Comparison of ENCODE assay signal across 12 cellular contexts in genomic region chr9:70641631-70642030, GRCh38.
DNase-seq lines count a peak whose midpoint lies in the region; ATAC-seq and TF ChIP-seq lines count a peak whose summit lies in the region.
"Had no signal": no experiment of that assay in that cellular context is flagged by ENCODE, and none has a peak within 500 bp of the region (broad histone marks: within the 10 kb centered on the region; RNA-seq: fewer than 3 reads in every experiment).

No MANE protein-coding gene starts in this region.

- peaks cover 3% of the 10 kb centered on the region; the same call in 1 of the 2 replicates for H3K9me3 Mint-ChIP-seq in WTC11
- H3K9me3 Mint-ChIP-seq in naive thymus-derived CD8-positive, alpha-beta T cell, result no peaks in the 10 kb centered on the region
- no peaks in the 10 kb centered on the region for H3K9me3 Mint-ChIP-seq in activated CD4-positive, alpha-beta T cell treated with anti-CD3 and anti-CD28 coated beads, Interleukin-2, amount 10 ng/mL, durations not matched to agents 24 days and 14 days
- H3K9me3 Mint-ChIP-seq: CD14-positive monocyte had no signal

- no peak overlapping the region for H3K27ac Mint-ChIP-seq in WTC11
- no peak overlapping the region for H3K27ac Mint-ChIP-seq in naive thymus-derived CD8-positive, alpha-beta T cell
- H3K27ac Mint-ChIP-seq in activated CD4-positive, alpha-beta T cell treated with anti-CD3 and anti-CD28 coated beads, Interleukin-2, amount 10 ng/mL, durations not matched to agents 24 days and 14 days, result no peak overlapping the region
- H3K27ac Mint-ChIP-seq: CD14-positive monocyte had no signal

- intact Hi-C loops in mucosa of descending colon (cut with DNase I, micrococcal nuclease), result loop anchor here in 1 of 2 donors (5.0 kb wide), 1 partner anchor 606 kb away; no protein-coding TSS in a partner anchor
- intact Hi-C loops in activated CD4-positive, alpha-beta T cell treated with anti-CD3 and anti-CD28 coated beads, Interleukin-2, amount 10 ng/mL, durations not matched to agents 24 days and 14 days (cut with micrococcal nuclease), result loop anchor here (2.0 kb wide), 1 partner anchor 359 kb away; no protein-coding TSS in a partner anchor

- CTCF ChIA-PET in WTC11 (lab: Charles Lee), result interaction anchor here (1.9 kb wide), 1 partner anchor 582 kb away, joined by 16 read pairs; no protein-coding TSS in a partner anchor

- no peaks in the 10 kb centered on the region for H3K36me3 Mint-ChIP-seq in WTC11
- no peaks in the 10 kb centered on the region for H3K36me3 Mint-ChIP-seq in naive thymus-derived CD8-positive, alpha-beta T cell
- H3K36me3 Mint-ChIP-seq in activated CD4-positive, alpha-beta T cell treated with anti-CD3 and anti-CD28 coated beads, Interleukin-2, amount 10 ng/mL, durations not matched to agents 24 days and 14 days (ENCODE audit: low read depth), result no peaks in the 10 kb centered on the region
- H3K36me3 Mint-ChIP-seq: CD14-positive monocyte had no signal

- no peak for TF ChIP-seq CTCF in WTC11 (IDR thresholded peaks at IDR 0.05)
- TF ChIP-seq CTCF in fibroblast of mammary gland (conservative IDR thresholded peaks at IDR 0.05; ENCODE audit: control insufficient read depth, insufficient read depth, low read depth, low read length), result no peak
- TF ChIP-seq CTCF in mucosa of descending colon (IDR thresholded peaks at IDR 0.05), result no peak

- POLR2A ChIA-PET in WTC11 (lab: Charles Lee), result no interaction called here
- POLR2A ChIA-PET in naive thymus-derived CD8-positive, alpha-beta T cell (lab: Charles Lee), result no interaction called here

- H3K36me3 ChIP-seq in mucosa of descending colon (ENCODE audit: low read depth), result no peaks in the 10 kb centered on the region

- no peaks in the 10 kb centered on the region for H3K9me3 ChIP-seq in mucosa of descending colon

- H3K4me3 Mint-ChIP-seq in WTC11, result no peak overlapping the region
- H3K4me3 Mint-ChIP-seq in naive thymus-derived CD8-positive, alpha-beta T cell, result no peak overlapping the region
- H3K4me3 Mint-ChIP-seq in activated CD4-positive, alpha-beta T cell treated with anti-CD3 and anti-CD28 coated beads, Interleukin-2, amount 10 ng/mL, durations not matched to agents 24 days and 14 days, result no peak overlapping the region
- H3K4me3 Mint-ChIP-seq: CD14-positive monocyte had no signal

- H3K4me3 ChIP-seq in fibroblast of mammary gland (ENCODE audit: control insufficient read depth, low read depth, low read length), result no peak overlapping the region
- no peak overlapping the region for H3K4me3 ChIP-seq in mucosa of descending colon

- H3K27me3 Mint-ChIP-seq in WTC11 (ENCODE audit: low read depth), result no peaks in the 10 kb centered on the region
- peaks cover 3 to 44% (median 21%) of the 10 kb centered on the region in 5 donors for H3K27me3 Mint-ChIP-seq in naive thymus-derived CD8-positive, alpha-beta T cell
- H3K27me3 Mint-ChIP-seq in activated CD4-positive, alpha-beta T cell treated with anti-CD3 and anti-CD28 coated beads, Interleukin-2, amount 10 ng/mL, durations not matched to agents 24 days and 14 days, result peaks cover 8% of the 10 kb centered on the region

- peak; percentile 74 for ATAC-seq in WTC11
- no peak for ATAC-seq in naive thymus-derived CD8-positive, alpha-beta T cell
- no peak for ATAC-seq in activated CD4-positive, CD25-positive, alpha-beta regulatory T cell treated with anti-CD3 and anti-CD28 coated beads, Interleukin-2, amount 50 U/mL, for 24 hours
- no peak for ATAC-seq in mucosa of descending colon

- H3K4me1 Mint-ChIP-seq in WTC11, result peaks cover 20% of the 10 kb centered on the region
- no peaks in the 10 kb centered on the region for H3K4me1 Mint-ChIP-seq in naive thymus-derived CD8-positive, alpha-beta T cell
- no peaks in the 10 kb centered on the region for H3K4me1 Mint-ChIP-seq in activated CD4-positive, alpha-beta T cell treated with anti-CD3 and anti-CD28 coated beads, Interleukin-2, amount 10 ng/mL, durations not matched to agents 24 days and 14 days
- H3K4me1 Mint-ChIP-seq: CD14-positive monocyte had no signal

- DNase-seq in Daoy (ENCODE audit: low read depth) (peak; percentile 14), NCI-H1092 treated with DMSO at 0.1 percent for 48 hours (lab: John Stamatoyannopoulos, UW) (peak; percentile 50), WTC11 (ENCODE audit: low spot score) (no peak), fibroblast of mammary gland (ENCODE audit: low read depth) (peak; percentile 14), mucosa of descending colon (no peak)
- no peak for DNase-seq in naive thymus-derived CD8-positive, alpha-beta T cell
- no peak for DNase-seq in activated CD4-positive, alpha-beta T cell treated with anti-CD3 and anti-CD28 coated beads, Interleukin-2, amount 10 ng/mL, durations not matched to agents 24 days and 14 days
- DNase-seq: DMS53, NCI-H2107, NCI-H446 had no signal

- H3K4me1 ChIP-seq in mucosa of descending colon (ENCODE audit: low read depth), result no peaks in the 10 kb centered on the region

TF ChIP-seq in WTC11, 78 proteins besides CTCF, POLR2A, EP300 and RAD21 (continues in another document):
- TF ChIP-seq, protein P1, sequence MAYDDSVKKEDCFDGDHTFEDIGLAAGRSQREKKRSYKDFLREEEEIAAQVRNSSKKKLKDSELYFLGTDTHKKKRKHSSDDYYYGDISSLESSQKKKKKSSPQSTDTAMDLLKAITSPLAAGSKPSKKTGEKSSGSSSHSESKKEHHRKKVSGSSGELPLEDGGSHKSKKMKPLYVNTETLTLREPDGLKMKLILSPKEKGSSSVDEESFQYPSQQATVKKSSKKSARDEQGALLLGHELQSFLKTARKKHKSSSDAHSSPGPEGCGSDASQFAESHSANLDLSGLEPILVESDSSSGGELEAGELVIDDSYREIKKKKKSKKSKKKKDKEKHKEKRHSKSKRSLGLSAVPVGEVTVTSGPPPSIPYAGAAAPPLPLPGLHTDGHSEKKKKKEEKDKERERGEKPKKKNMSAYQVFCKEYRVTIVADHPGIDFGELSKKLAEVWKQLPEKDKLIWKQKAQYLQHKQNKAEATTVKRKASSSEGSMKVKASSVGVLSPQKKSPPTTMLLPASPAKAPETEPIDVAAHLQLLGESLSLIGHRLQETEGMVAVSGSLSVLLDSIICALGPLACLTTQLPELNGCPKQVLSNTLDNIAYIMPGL (CRISPR knock-in tag; IDR thresholded peaks at IDR 0.05), result no peak
- TF ChIP-seq ERG (CRISPR knock-in tag; IDR thresholded peaks at IDR 0.05) (no peak), ZNF425 (CRISPR knock-in tag; conservative IDR thresholded peaks at IDR 0.05) (no peak), NR2C2 (CRISPR knock-in tag; IDR thresholded peaks at IDR 0.05) (no peak), ETV6 (CRISPR knock-in tag; IDR thresholded peaks at IDR 0.05) (no peak), MXD4 (CRISPR knock-in tag; IDR thresholded peaks at IDR 0.05; ENCODE audit: borderline replicate concordance) (no peak), RORB (CRISPR knock-in tag; IDR thresholded peaks at IDR 0.05) (no peak), MAX (CRISPR knock-in tag; IDR thresholded peaks at IDR 0.05) (no peak), TEAD1 (CRISPR knock-in tag; IDR thresholded peaks at IDR 0.05) (no peak), NR3C1 (CRISPR knock-in tag; conservative IDR thresholded peaks at IDR 0.05; ENCODE audit: low read depth) (no peak)
- TF ChIP-seq, protein P2, sequence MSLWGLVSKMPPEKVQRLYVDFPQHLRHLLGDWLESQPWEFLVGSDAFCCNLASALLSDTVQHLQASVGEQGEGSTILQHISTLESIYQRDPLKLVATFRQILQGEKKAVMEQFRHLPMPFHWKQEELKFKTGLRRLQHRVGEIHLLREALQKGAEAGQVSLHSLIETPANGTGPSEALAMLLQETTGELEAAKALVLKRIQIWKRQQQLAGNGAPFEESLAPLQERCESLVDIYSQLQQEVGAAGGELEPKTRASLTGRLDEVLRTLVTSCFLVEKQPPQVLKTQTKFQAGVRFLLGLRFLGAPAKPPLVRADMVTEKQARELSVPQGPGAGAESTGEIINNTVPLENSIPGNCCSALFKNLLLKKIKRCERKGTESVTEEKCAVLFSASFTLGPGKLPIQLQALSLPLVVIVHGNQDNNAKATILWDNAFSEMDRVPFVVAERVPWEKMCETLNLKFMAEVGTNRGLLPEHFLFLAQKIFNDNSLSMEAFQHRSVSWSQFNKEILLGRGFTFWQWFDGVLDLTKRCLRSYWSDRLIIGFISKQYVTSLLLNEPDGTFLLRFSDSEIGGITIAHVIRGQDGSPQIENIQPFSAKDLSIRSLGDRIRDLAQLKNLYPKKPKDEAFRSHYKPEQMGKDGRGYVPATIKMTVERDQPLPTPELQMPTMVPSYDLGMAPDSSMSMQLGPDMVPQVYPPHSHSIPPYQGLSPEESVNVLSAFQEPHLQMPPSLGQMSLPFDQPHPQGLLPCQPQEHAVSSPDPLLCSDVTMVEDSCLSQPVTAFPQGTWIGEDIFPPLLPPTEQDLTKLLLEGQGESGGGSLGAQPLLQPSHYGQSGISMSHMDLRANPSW (CRISPR knock-in tag; conservative IDR thresholded peaks at IDR 0.05; ENCODE audit: low read depth), result no peak

Comparison
In these comparisons a context has a peak if more than half of its experiments do, and no peak if none do; other contexts are left out.
1. DNase-seq: peak in Daoy (single experiment), NCI-H1092 treated with DMSO at 0.1 percent for 48 hours (single experiment) and fibroblast of mammary gland (single experiment); none in WTC11 (single experiment), naive thymus-derived CD8-positive, alpha-beta T cell (0 of 10), mucosa of descending colon (0 of 3) and activated CD4-positive, alpha-beta T cell treated with anti-CD3 and anti-CD28 coated beads, Interleukin-2, amount 10 ng/mL, durations not matched to agents 24 days and 14 days (single experiment).